Comparison of ENCODE assay signal across 8 cellular contexts in the genomic region with DNA sequence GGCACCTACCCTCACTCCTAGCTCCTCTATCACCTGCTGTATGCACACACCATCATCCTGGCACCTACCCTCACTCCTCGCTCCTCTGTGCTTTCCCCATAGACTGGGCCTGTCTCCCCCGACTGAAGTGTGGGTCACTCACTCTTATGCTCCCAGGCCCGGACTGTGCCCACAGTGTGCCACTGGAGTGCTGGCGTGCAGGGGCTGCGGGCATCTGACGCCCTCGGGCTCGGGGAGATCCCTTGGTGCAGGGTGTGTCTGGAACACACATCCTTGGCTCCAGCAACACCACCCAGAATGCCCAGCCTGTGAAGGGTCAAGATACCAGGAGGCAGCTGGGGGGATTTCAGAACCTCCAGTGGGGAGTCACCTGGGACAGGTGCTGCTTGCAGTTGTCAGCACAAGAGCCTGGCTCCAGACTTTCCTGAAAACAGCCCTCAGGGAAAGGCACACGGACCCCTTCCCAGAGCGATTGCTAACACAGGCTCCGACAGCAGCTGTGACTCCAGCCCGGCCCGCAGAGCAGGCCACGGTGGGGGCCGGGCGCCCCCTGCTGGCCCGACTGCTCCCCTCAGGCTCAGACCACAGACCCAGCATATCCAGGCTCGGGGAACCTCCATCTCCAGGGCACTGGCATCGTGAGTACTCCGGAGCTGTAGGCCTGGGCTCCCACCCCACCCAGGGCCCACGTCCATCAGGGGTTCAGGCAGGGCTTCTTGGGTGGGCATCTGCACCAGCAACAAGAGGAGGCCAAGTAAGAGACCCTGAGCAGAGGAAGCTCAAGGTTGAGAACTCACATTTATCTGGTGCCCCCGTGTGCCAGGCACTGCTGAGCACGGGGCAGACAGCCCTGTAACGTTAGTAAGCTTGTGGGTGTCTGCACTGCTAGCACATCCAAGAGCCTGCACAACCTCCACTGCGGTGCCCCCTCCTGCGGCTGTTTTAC. TPM values are rescaled to one million over a fixed set of nuclear protein-coding genes. Genes with fewer than 3 reads are reported as not detected.
A peak's percentile ranks its signal among the peaks of the same experiment; 100 is the strongest.
DNase-seq lines count a peak whose midpoint lies in the region; ATAC-seq and TF ChIP-seq lines count a peak whose summit lies in the region.

No MANE protein-coding gene starts in this region.

- H3K9me3 Mint-ChIP-seq in nephron: no peaks in the 10 kb centered on the region
- no peaks in the 10 kb centered on the region for H3K9me3 Mint-ChIP-seq in stimulated activated naive CD8-positive, alpha-beta T cell treated with anti-CD3 and anti-CD28 coated beads, Interleukin-15, amount 100 ng/mL, for 72 hours

- H3K27me3 ChIP-seq in esophagus muscularis mucosa: no peaks in the 10 kb centered on the region

- peak; percentile 47 for DNase-seq in COR-L47 (lab: John Stamatoyannopoulos, UW)
- peak; percentile 33 for DNase-seq in NOMO-1 treated with dmso at 0.1 percent for 144 hours (lab: John Stamatoyannopoulos, UW; ENCODE audit: unreplicated experiment)
- peak; percentile 56 for DNase-seq in activated T-cell treated with anti-CD3 and anti-CD28 coated beads for 4 hours
- peak; percentile 95 for DNase-seq in esophagus muscularis mucosa (ENCODE audit: extremely low spot score)
- peak; percentile 74 to 76 for DNase-seq in stimulated activated naive CD8-positive, alpha-beta T cell treated with anti-CD3 and anti-CD28 coated beads, Interleukin-15, amount 100 ng/mL, for 72 hours

- peak overlapping the region in 1 of 4 donors; percentile 4 for H3K4me3 ChIP-seq in esophagus muscularis mucosa

- no peaks in the 10 kb centered on the region for H3K4me1 Mint-ChIP-seq in nephron
- H3K4me1 Mint-ChIP-seq in stimulated activated naive CD8-positive, alpha-beta T cell treated with anti-CD3 and anti-CD28 coated beads, Interleukin-15, amount 100 ng/mL, for 72 hours: peaks cover 9% of the 10 kb centered on the region

- peak overlapping the region; percentile 90 to 98 (median 94) for H3K27ac ChIP-seq in esophagus muscularis mucosa (replicated peaks in 1 of 4)

- peak overlapping the region in 1 of 3 experiments; percentile 27 for H3K27ac Mint-ChIP-seq in nephron
- H3K27ac Mint-ChIP-seq in stimulated activated naive CD8-positive, alpha-beta T cell treated with anti-CD3 and anti-CD28 coated beads, Interleukin-15, amount 100 ng/mL, for 72 hours: peak overlapping the region; percentile 16 to 21

- 27% methylated on average over 26 of the region's 26 CpGs for WGBS in esophagus muscularis mucosa

- peaks cover 36 to 74% (median 69%) of the 10 kb centered on the region in 4 donors for H3K4me1 ChIP-seq in esophagus muscularis mucosa

- TF ChIP-seq POLR2A in esophagus muscularis mucosa (IDR thresholded peaks at IDR 0.05; ENCODE audit: low read depth): no peak

- peaks cover 8% of the 10 kb centered on the region for H3K27me3 Mint-ChIP-seq in nephron (ENCODE audit: low read depth)
- no peaks in the 10 kb centered on the region for H3K27me3 Mint-ChIP-seq in stimulated activated naive CD8-positive, alpha-beta T cell treated with anti-CD3 and anti-CD28 coated beads, Interleukin-15, amount 100 ng/mL, for 72 hours

- intact Hi-C loops in esophagus muscularis mucosa (cut with DNase I): loop anchor here (5.0 kb wide), 1 partner anchor 245 kb away; no protein-coding TSS in a partner anchor

- TF ChIP-seq CTCF in esophagus muscularis mucosa (IDR thresholded peaks at IDR 0.05) (peak; percentile 93 to 99 (median 96)), nephron (IDR thresholded peaks at IDR 0.05; ENCODE audit: unreplicated experiment in 3 of 3) (peak; percentile 89 to 92 (median 89))

- no peak overlapping the region for H3K4me3 Mint-ChIP-seq in nephron
- H3K4me3 Mint-ChIP-seq in stimulated activated naive CD8-positive, alpha-beta T cell treated with anti-CD3 and anti-CD28 coated beads, Interleukin-15, amount 100 ng/mL, for 72 hours: no peak overlapping the region

- H3K9me3 ChIP-seq in esophagus muscularis mucosa: no peaks in the 10 kb centered on the region

- ATAC-seq in GM19395 (IDR thresholded peaks at IDR 0.05; ENCODE audit: unreplicated experiment): peak; percentile 97
- ATAC-seq in HG03442 (IDR thresholded peaks at IDR 0.05; ENCODE audit: unreplicated experiment): peak; percentile 97
- ATAC-seq in stimulated activated naive CD8-positive, alpha-beta T cell treated with anti-CD3 and anti-CD28 coated beads, Interleukin-15, amount 100 ng/mL, for 72 hours: peak; percentile 93

- TF ChIP-seq EP300 in esophagus muscularis mucosa (IDR thresholded peaks at IDR 0.05): no peak

- peaks cover 14% of the 10 kb centered on the region for H3K36me3 Mint-ChIP-seq in nephron (ENCODE audit: low read depth)

- H3K36me3 ChIP-seq in esophagus muscularis mucosa: peaks cover 12 to 81% (median 78%) of the 10 kb centered on the region in 4 donors

RNA-seq across cellular contexts. Expression of a gene that starts 8.6 kb away (rescaled TPM):
- total RNA-seq in esophagus muscularis mucosa: 10 to 100 TPM; 42.6 to 95.6 (median 60.0) TPM

RNA-seq across cellular contexts. Expression of a gene that starts 24.6 kb away (rescaled TPM):
- 10 to 100 TPM in 1 of 4 donors, 1 to 10 TPM in 3; 2.7 to 10.4 (median 7.4) TPM for total RNA-seq in esophagus muscularis mucosa

Comparison
In these comparisons a context has a peak if more than half of its experiments do, and no peak if none do; other contexts are left out.
1. DNase-seq: peak in every context shown above with its lines; median percentile 95 in esophagus muscularis mucosa; 75 in stimulated activated naive CD8-positive, alpha-beta T cell treated with anti-CD3 and anti-CD28 coated beads, Interleukin-15, amount 100 ng/mL, for 72 hours; 56 in activated T-cell treated with anti-CD3 and anti-CD28 coated beads for 4 hours; 47 in COR-L47; 33 in NOMO-1 treated with dmso at 0.1 percent for 144 hours.